ENCODE assay signal across 1 cellular context in genomic region chr14:77376380-77376770, GRCh38.
TF ChIP-seq lines count a peak whose summit lies in the region.

No MANE protein-coding gene starts in this region.

TF ChIP-seq in GM12878, 131 proteins besides CTCF, POLR2A, EP300 and RAD21:
- TF ChIP-seq MAX (IDR thresholded peaks at IDR 0.05; ENCODE audit: low read depth, low read length) (no peak), EZH2 (IDR thresholded peaks at IDR 0.05; ENCODE audit: borderline replicate concordance, control insufficient read depth, low read depth, low read length) (no peak), ZBED1 (IDR thresholded peaks at IDR 0.05; ENCODE audit: borderline replicate concordance) (no peak), PRDM15 (CRISPR knock-in tag; IDR thresholded peaks at IDR 0.05) (no peak), POLR2AphosphoS2 (IDR thresholded peaks at IDR 0.05; ENCODE audit: low read depth, low read length) (no peak)
